1 cellular context compared by ENCODE assay signal in genomic region chr19:51703655-51704515, GRCh38.
TF ChIP-seq lines count a peak whose summit lies in the region.

No MANE protein-coding gene starts in this region.

TF ChIP-seq in K562, 482 proteins besides CTCF, POLR2A, EP300 and RAD21 (continued from another document and continues in another):
- TF ChIP-seq ASH1L (IDR thresholded peaks at IDR 0.05; ENCODE audit: borderline replicate concordance, low read depth, partially characterized antibody) = no peak
- TF ChIP-seq HDAC8 (tag; IDR thresholded peaks at IDR 0.05) = no peak
- TF ChIP-seq ZNF695 (CRISPR knock-in tag; IDR thresholded peaks at IDR 0.05) = 0 out of 2 replicates have a peak, but pooled peaks have one; percentile 65
- TF ChIP-seq ZNF143 (CRISPR knock-in tag; IDR thresholded peaks at IDR 0.05) = no peak
- no peak for TF ChIP-seq ZNF324 (CRISPR knock-in tag; IDR thresholded peaks at IDR 0.05)
- no peak for TF ChIP-seq ZNF282 (CRISPR knock-in tag; IDR thresholded peaks at IDR 0.05)
- TF ChIP-seq ZNF41 (CRISPR knock-in tag; conservative IDR thresholded peaks at IDR 0.05) = peak; percentile 29; the same call in 1 of the 2 replicates
- TF ChIP-seq NR2F6 (CRISPR knock-in tag; IDR thresholded peaks at IDR 0.05) = 0 out of 2 replicates have a peak, but pooled peaks have one; percentile 28
- TF ChIP-seq PYGO2 (tag; IDR thresholded peaks at IDR 0.05) = no peak
- TF ChIP-seq ZNF77 (CRISPR knock-in tag; IDR thresholded peaks at IDR 0.05) = no peak
- peak in 1 of 2 experiments; percentile 62; a peak in 1 of 4 replicates for TF ChIP-seq ETV6 (IDR thresholded peaks at IDR 0.05; ENCODE audit: borderline replicate concordance in 1 of 2, low read depth in 2 of 2, low read length in 1 of 2)
- TF ChIP-seq ETV6 (CRISPR knock-in tag; IDR thresholded peaks at IDR 0.05; ENCODE audit: borderline replicate concordance) = no peak
- no peak for TF ChIP-seq NCOA6 (IDR thresholded peaks at IDR 0.05)
- TF ChIP-seq ETS1 (conservative IDR thresholded peaks at IDR 0.05; ENCODE audit: control insufficient read depth, low read depth, low read length) = peak; percentile 64; the same call in 1 of the 2 replicates
- no peak for TF ChIP-seq ZNF174 (CRISPR knock-in tag; IDR thresholded peaks at IDR 0.05)
- TF ChIP-seq NONO (IDR thresholded peaks at IDR 0.05; ENCODE audit: low read depth in 2 of 2, low read length in 1 of 2) = 0 out of 4 replicates have a peak, but pooled peaks of 1 of the 2 experiments have one; percentile 42
- no peak for TF ChIP-seq SNRNP70 (optimal IDR thresholded peaks at IDR 0.05; ENCODE audit: low read depth, low read length)
- no peak for TF ChIP-seq ZNF239 (CRISPR knock-in tag; IDR thresholded peaks at IDR 0.05)
- TF ChIP-seq PATZ1 (CRISPR knock-in tag; IDR thresholded peaks at IDR 0.05; ENCODE audit: borderline replicate concordance) = no peak
- TF ChIP-seq TRIM25 (IDR thresholded peaks at IDR 0.05; ENCODE audit: borderline replicate concordance) = no peak
- TF ChIP-seq ZNF589 (CRISPR knock-in tag; IDR thresholded peaks at IDR 0.05; ENCODE audit: low read depth) = no peak
- TF ChIP-seq UBTF (IDR thresholded peaks at IDR 0.05; ENCODE audit: borderline replicate concordance in 1 of 2, low read depth in 2 of 2, low read length in 2 of 2) = 0 out of 4 replicates have a peak, but pooled peaks of 1 of the 2 experiments have one; percentile 66
- TF ChIP-seq SMARCA4 (IDR thresholded peaks at IDR 0.05) = no peak
- peak; percentile 51; the same call in 1 of the 2 replicates for TF ChIP-seq SPI1 (IDR thresholded peaks at IDR 0.05; ENCODE audit: borderline replicate concordance, low read depth, low read length)
- TF ChIP-seq ZFX (CRISPR knock-in tag; IDR thresholded peaks at IDR 0.05) = peak; percentile 94
- no peak for TF ChIP-seq MEF2D (tag; conservative IDR thresholded peaks at IDR 0.05; ENCODE audit: low read depth)
- TF ChIP-seq ZFPM2 (CRISPR knock-in tag; IDR thresholded peaks at IDR 0.05) = no peak
- no peak for TF ChIP-seq FUS (optimal IDR thresholded peaks at IDR 0.05; ENCODE audit: low read depth, low read length)
- no peak for TF ChIP-seq CLOCK (CRISPR knock-in tag; IDR thresholded peaks at IDR 0.05; ENCODE audit: borderline replicate concordance)
- no peak for TF ChIP-seq TCF7L2 (IDR thresholded peaks at IDR 0.05; ENCODE audit: low read depth, low read length)
- no peak for TF ChIP-seq MCM2 (IDR thresholded peaks at IDR 0.05; ENCODE audit: low read depth)
- TF ChIP-seq ATF3 (IDR thresholded peaks at IDR 0.05) = no peak
- 0 out of 2 replicates have a peak, but pooled peaks have one; percentile 21 for TF ChIP-seq ATF3 (CRISPR knock-in tag; conservative IDR thresholded peaks at IDR 0.05)
- TF ChIP-seq TAL1 (IDR thresholded peaks at IDR 0.05) = no peak
- TF ChIP-seq LARP7 (IDR thresholded peaks at IDR 0.05) = no peak
- no peak for TF ChIP-seq ADNP (tag; IDR thresholded peaks at IDR 0.05)
- TF ChIP-seq HDAC2 (IDR thresholded peaks at IDR 0.05) = no peak
- no peak for TF ChIP-seq NFE2 (IDR thresholded peaks at IDR 0.05; ENCODE audit: low read depth)
- no peak for TF ChIP-seq ELF4 (CRISPR knock-in tag; IDR thresholded peaks at IDR 0.05)
- no peak for TF ChIP-seq FOXA1 (IDR thresholded peaks at IDR 0.05; ENCODE audit: borderline replicate concordance)
- TF ChIP-seq REST (CRISPR knock-in tag; IDR thresholded peaks at IDR 0.05; ENCODE audit: low read depth) = peak; percentile 55; the same call in 1 of the 2 replicates
- no peak for TF ChIP-seq ZNF655 (CRISPR knock-in tag; IDR thresholded peaks at IDR 0.05)
- TF ChIP-seq HOMEZ (CRISPR knock-in tag; IDR thresholded peaks at IDR 0.05) = no peak
- TF ChIP-seq MECOM (CRISPR knock-in tag; IDR thresholded peaks at IDR 0.05) = no peak
- TF ChIP-seq RBBP5 (IDR thresholded peaks at IDR 0.05; ENCODE audit: borderline replicate concordance, insufficient read depth, low read length, poor library complexity, severe bottlenecking) = peak; percentile 74
- no peak for TF ChIP-seq SIN3B (IDR thresholded peaks at IDR 0.05; ENCODE audit: low read depth)
- TF ChIP-seq ZBTB2 (IDR thresholded peaks at IDR 0.05) = no peak
